In genomic region chr7:88226886-88227516, GRCh38 we compare ENCODE assay signal across 12 cellular contexts. TPM values are rescaled to one million over a fixed set of nuclear protein-coding genes. Genes with fewer than 3 reads are reported as not detected.
DNase-seq lines count a peak whose midpoint lies in the region; ATAC-seq and TF ChIP-seq lines count a peak whose summit lies in the region.
"Had no signal": no experiment of that assay in that cellular context is flagged by ENCODE, and none has a peak within 500 bp of the region (broad histone marks: within the 10 kb centered on the region; RNA-seq: fewer than 3 reads in every experiment).

No MANE protein-coding gene starts in this region.

- H3K4me3 ChIP-seq in Caco-2 (ENCODE audit: low read depth, low read length) = no peak overlapping the region

- H3K9me3 ChIP-seq in Caco-2 = 0 out of 2 replicates have a peak, but pooled peaks cover 7% of the 10 kb centered on the region

- TF ChIP-seq CTCF in Caco-2 (IDR thresholded peaks at IDR 0.05; ENCODE audit: insufficient read depth in 1 of 2, low read depth in 1 of 2, low read length in 1 of 2, severe bottlenecking in 1 of 2, unreplicated experiment in 1 of 2) (no peak), GM20000 (IDR thresholded peaks at IDR 0.05; ENCODE audit: extremely low read depth, missing control alignments) (no peak)

- no peaks in the 10 kb centered on the region for H3K27me3 Mint-ChIP-seq in Caco-2 (ENCODE audit: insufficient read depth, unreplicated experiment)
- H3K27me3 Mint-ChIP-seq: stimulated activated naive CD8-positive, alpha-beta T cell treated with anti-CD3 and anti-CD28 coated beads, Interleukin-15, amount 100 ng/mL, for 72 hours had no signal

- no peaks in the 10 kb centered on the region for H3K9me3 Mint-ChIP-seq in Caco-2 (ENCODE audit: unreplicated experiment)
- H3K9me3 Mint-ChIP-seq: stimulated activated naive CD8-positive, alpha-beta T cell treated with anti-CD3 and anti-CD28 coated beads, Interleukin-15, amount 100 ng/mL, for 72 hours had no signal

- ATAC-seq in HG03520 (IDR thresholded peaks at IDR 0.05; ENCODE audit: unreplicated experiment) (no peak), GM21390 (IDR thresholded peaks at IDR 0.05; ENCODE audit: unreplicated experiment) (no peak)
- ATAC-seq: stimulated activated naive CD8-positive, alpha-beta T cell treated with anti-CD3 and anti-CD28 coated beads, Interleukin-15, amount 100 ng/mL, for 72 hours had no signal

- CTCF ChIA-PET in Caco-2 (lab: Charles Lee) = interaction anchor here (0.7 to 1.7 kb wide), 2 partner anchors 16 to 17 kb away, joined by 3 to 6 read pairs; no protein-coding TSS in a partner anchor

- H3K36me3 ChIP-seq in Caco-2 (ENCODE audit: control insufficient read depth, insufficient read depth, low read length) = no peaks in the 10 kb centered on the region

- H3K27ac Mint-ChIP-seq in Caco-2 (ENCODE audit: unreplicated experiment) = peak overlapping the region; percentile 53
- H3K27ac Mint-ChIP-seq: immature natural killer cell; stimulated activated naive CD8-positive, alpha-beta T cell treated with anti-CD3 and anti-CD28 coated beads, Interleukin-15, amount 100 ng/mL, for 72 hours had no signal

- H3K36me3 Mint-ChIP-seq in Caco-2 (ENCODE audit: insufficient read depth, unreplicated experiment) = peaks cover 4% of the 10 kb centered on the region
- H3K36me3 Mint-ChIP-seq: immature natural killer cell had no signal

- intact Hi-C loops in Caco-2 (cut with micrococcal nuclease; ENCODE audit: unreplicated experiment) = loop anchor here (1.0 to 5.0 kb wide), 3 partner anchors 8 to 350 kb away; partner anchors contain the start of genes DBF4 and SLC25A40

- DNase-seq in Caco-2 (peak; percentile 79 to 85), NOMO-1 (lab: John Stamatoyannopoulos, UW; ENCODE audit: unreplicated experiment in 2 of 2) (peak; percentile 19 to 69), epithelial cell of prostate (ENCODE audit: low read depth, low spot score) (peak; percentile 91), myocyte (ENCODE audit: low read depth) (peak; percentile 10), NCI-H2081 (lab: John Stamatoyannopoulos, UW) (no peak), GM20000 (ENCODE audit: low spot score) (no peak)
- DNase-seq: COR-L47; immature natural killer cell; SHP77 treated with DMSO at 0.1 percent for 48 hours; stimulated activated naive CD8-positive, alpha-beta T cell treated with anti-CD3 and anti-CD28 coated beads, Interleukin-15, amount 100 ng/mL, for 72 hours had no signal

- no peak overlapping the region for H3K4me3 Mint-ChIP-seq in Caco-2 (ENCODE audit: unreplicated experiment)
- H3K4me3 Mint-ChIP-seq: immature natural killer cell; stimulated activated naive CD8-positive, alpha-beta T cell treated with anti-CD3 and anti-CD28 coated beads, Interleukin-15, amount 100 ng/mL, for 72 hours had no signal

- no TSS peak for BruUV-seq in Caco-2 (replicated peaks; lab: Mats Ljungman, UMichigan)

- peak overlapping the region; percentile 50 for H3K27ac ChIP-seq in epithelial cell of prostate

- H3K4me1 ChIP-seq in Caco-2 = peaks cover 36% of the 10 kb centered on the region

- no peaks in the 10 kb centered on the region for H3K27me3 ChIP-seq in Caco-2 (replicated peaks; ENCODE audit: control insufficient read depth, insufficient read depth, low read length)

- H3K4me1 Mint-ChIP-seq in Caco-2 (ENCODE audit: low read depth, unreplicated experiment) = no peaks in the 10 kb centered on the region
- H3K4me1 Mint-ChIP-seq: immature natural killer cell had no signal

- POLR2A ChIA-PET in Caco-2 (lab: Charles Lee) = interaction anchor here (0.6 kb wide), 2 partner anchors 14 to 292 kb away, joined by 6 to 9 read pairs; no protein-coding TSS in a partner anchor

RNA-seq across cellular contexts. Expression of gene SRI, which starts 7.2 kb away (rescaled TPM):
- total RNA-seq in Caco-2 (2022) (93.1 and 103 TPM in 2 replicates), myocyte (42.2 and 49.4 TPM in 2 replicates)
- 114 TPM for polyA plus RNA-seq in myocyte (2012)

Comparison
In these comparisons a context has a peak if more than half of its experiments do, and no peak if none do; other contexts are left out.
1. DNase-seq: peak in Caco-2 (2 of 2), NOMO-1 (2 of 2), epithelial cell of prostate (single experiment) and myocyte (single experiment); none in NCI-H2081 (0 of 2) and GM20000 (single experiment).